In genomic region chr1:144523661-144524407, GRCh38 we compare ENCODE assay signal across 8 cellular contexts.
DNase-seq lines count a peak whose midpoint lies in the region; ATAC-seq and TF ChIP-seq lines count a peak whose summit lies in the region.
"Not testable (repeated sequence)": the region's sequence is repeated elsewhere in the genome, so short reads cannot be mapped to it uniquely, and the experiment has no call there.

No MANE protein-coding gene starts in this region.

- H3K36me3 Mint-ChIP-seq in dendritic cell treated with granulocyte-macrophage colony-stimulating factor and Interleukin-4, amounts not matched to agents 40 ng/mL and 50 ng/mL, for 4 days (ENCODE audit: low read depth): not testable (repeated sequence)

- H3K27me3 ChIP-seq in ACC112 (ENCODE audit: insufficient read depth, low read length); sigmoid colon: not testable (repeated sequence)

- not testable (repeated sequence) for TF ChIP-seq EP300 in sigmoid colon (IDR thresholded peaks at IDR 0.05)

- H3K4me1 Mint-ChIP-seq in dendritic cell treated with granulocyte-macrophage colony-stimulating factor and Interleukin-4, amounts not matched to agents 40 ng/mL and 50 ng/mL, for 4 days (ENCODE audit: low read depth): not testable (repeated sequence)

- H3K4me1 ChIP-seq in ACC112 (ENCODE audit: control insufficient read depth, insufficient read depth, low read length, unreplicated experiment); sigmoid colon: not testable (repeated sequence)

- 7 to 40% methylated on average over 32 to 33 of the region's 33 CpGs for WGBS in sigmoid colon, 2 donors

- ATAC-seq in GM19043 (IDR thresholded peaks at IDR 0.05; ENCODE audit: low read depth, unreplicated experiment) (peak; percentile 90), HG03045 (IDR thresholded peaks at IDR 0.05; ENCODE audit: unreplicated experiment) (peak; percentile 86)

- H2AFZ ChIP-seq in ACC112 (ENCODE audit: low read length, unreplicated experiment): peak overlapping the region; percentile 92

- DNase-seq in NCI-H82 (lab: John Stamatoyannopoulos, UW): peak; percentile 65
- DNase-seq in activated CD8-positive, alpha-beta memory T cell treated with anti-CD3 and anti-CD28 coated beads, Interleukin-2, amount 50 U/mL, for 48 hours: peak; percentile 81
- peak; percentile 3 for DNase-seq in iPS-NIHi7 (ENCODE audit: extremely low spot score)
- DNase-seq in sigmoid colon: peak; percentile 83

- not testable (repeated sequence) for H3K36me3 ChIP-seq in ACC112 (ENCODE audit: insufficient read depth, low read length); sigmoid colon

- H3K27ac Mint-ChIP-seq in dendritic cell treated with granulocyte-macrophage colony-stimulating factor and Interleukin-4, amounts not matched to agents 40 ng/mL and 50 ng/mL, for 4 days: peak overlapping the region; percentile 25

- intact Hi-C loops in dendritic cell treated with granulocyte-macrophage colony-stimulating factor and Interleukin-4, amounts not matched to agents 40 ng/mL and 50 ng/mL, for 4 days (cut with micrococcal nuclease); sigmoid colon (cut with DNase I): not testable (repeated sequence)

- not testable (repeated sequence) for TF ChIP-seq CTCF in sigmoid colon (IDR thresholded peaks at IDR 0.05)

- H3K79me2 ChIP-seq in ACC112 (ENCODE audit: control insufficient read depth, insufficient read depth, low read length, unreplicated experiment): not testable (repeated sequence)

- H3K9me3 ChIP-seq in sigmoid colon: not testable (repeated sequence)

- peak in 1 of 2 donors; percentile 32 for TF ChIP-seq POLR2A in sigmoid colon (IDR thresholded peaks at IDR 0.05)

- H3K4me3 Mint-ChIP-seq in dendritic cell treated with granulocyte-macrophage colony-stimulating factor and Interleukin-4, amounts not matched to agents 40 ng/mL and 50 ng/mL, for 4 days: peak overlapping the region; percentile 34

- H3K4me3 ChIP-seq in ACC112 (ENCODE audit: low read depth, low read length) (peak overlapping the region; percentile 73), sigmoid colon (peak overlapping the region in 3 of 4 donors; percentile 23 to 41 (median 23))

- H3K27ac ChIP-seq in ACC112 (ENCODE audit: low read depth, low read length) (peak overlapping the region; percentile 94), sigmoid colon (peak overlapping the region; percentile 34 to 75 (median 64))

- not testable (repeated sequence) for H3K9me3 Mint-ChIP-seq in dendritic cell treated with granulocyte-macrophage colony-stimulating factor and Interleukin-4, amounts not matched to agents 40 ng/mL and 50 ng/mL, for 4 days

- H3K27me3 Mint-ChIP-seq in dendritic cell treated with granulocyte-macrophage colony-stimulating factor and Interleukin-4, amounts not matched to agents 40 ng/mL and 50 ng/mL, for 4 days: peaks cover 17% of the 10 kb centered on the region

Comparison
In these comparisons a context has a peak if more than half of its experiments do, and no peak if none do; other contexts are left out.
1. Peak in every context shown above with its lines: DNase-seq, ATAC-seq, H3K4me3 ChIP-seq and H3K27ac ChIP-seq.
2. DNase-seq: peak in every context shown above with its lines; median percentile 83 in sigmoid colon; 81 in activated CD8-positive, alpha-beta memory T cell treated with anti-CD3 and anti-CD28 coated beads, Interleukin-2, amount 50 U/mL, for 48 hours; 65 in NCI-H82; 3 in iPS-NIHi7.